ENCODE assay signal across 1 cellular context in genomic region chr5:126998895-126999570, GRCh38.
A peak's percentile ranks its signal among the peaks of the same experiment; 100 is the strongest.
TF ChIP-seq lines count a peak whose summit lies in the region.

No MANE protein-coding gene starts in this region.

TF ChIP-seq in A549, 52 proteins besides CTCF, POLR2A, EP300 and RAD21:
- TF ChIP-seq JUN (IDR thresholded peaks at IDR 0.05) (no peak), ZC3H11A (IDR thresholded peaks at IDR 0.05) (no peak), BHLHE40 (IDR thresholded peaks at IDR 0.05; ENCODE audit: low read depth, low read length) (no peak), MAFK (IDR thresholded peaks at IDR 0.05; ENCODE audit: partially characterized antibody) (peak; percentile 34), ZNF302 (CRISPR knock-in tag; IDR thresholded peaks at IDR 0.05) (no peak)
